Comparison of ENCODE assay signal across 14 cellular contexts in genomic region chr4:38591617-38592337, GRCh38.
DNase-seq lines count a peak whose midpoint lies in the region; ATAC-seq and TF ChIP-seq lines count a peak whose summit lies in the region.
"Had no signal": no experiment of that assay in that cellular context is flagged by ENCODE, and none has a peak within 500 bp of the region (broad histone marks: within the 10 kb centered on the region; RNA-seq: fewer than 3 reads in every experiment).

No MANE protein-coding gene starts in this region.

- TF ChIP-seq POLR2A in thyroid gland (IDR thresholded peaks at IDR 0.05), result no peak

- DNase-seq in fibroblast of mammary gland (ENCODE audit: low read depth) (peak; percentile 17), thyroid gland (peak; percentile 57 to 65), COR-L47 (lab: John Stamatoyannopoulos, UW) (no peak), NCI-H1048 (lab: John Stamatoyannopoulos, UW) (no peak)
- DNase-seq: DMS79, dorsolateral prefrontal cortex, NCI-H1694 had no signal

- H3K9ac ChIP-seq in muscle layer of colon (ENCODE audit: low read length), result no peak overlapping the region

- intact Hi-C loops in thyroid gland (cut with DNase I), result no loop called here

- H3K9me3 ChIP-seq in muscle layer of colon (ENCODE audit: low read length), result no peaks in the 10 kb centered on the region
- no peaks in the 10 kb centered on the region for H3K9me3 ChIP-seq in thyroid gland
- H3K9me3 ChIP-seq: HAP-1, thoracic aorta had no signal

- H3K27me3 ChIP-seq in muscle layer of colon (ENCODE audit: control insufficient read depth in 1 of 2, insufficient read depth in 2 of 2, low read length in 2 of 2) (no peaks in the 10 kb centered on the region), thyroid gland (no peaks in the 10 kb centered on the region)
- H3K27me3 ChIP-seq: dorsolateral prefrontal cortex had no signal

- ATAC-seq in GM21786 (IDR thresholded peaks at IDR 0.05; ENCODE audit: unreplicated experiment) (no peak), HG02623 (IDR thresholded peaks at IDR 0.05; ENCODE audit: unreplicated experiment) (no peak)

- peaks cover 17% of the 10 kb centered on the region for H3K4me1 ChIP-seq in muscle layer of colon (ENCODE audit: insufficient read depth, low read length)
- peaks cover 7 to 20% of the 10 kb centered on the region in 2 donors for H3K4me1 ChIP-seq in thyroid gland
- H3K4me1 ChIP-seq: HAP-1 had no signal

- WGBS in thyroid gland, 2 donors, result 36 to 44% methylated on average over 10 of the region's 10 CpGs

- H3K36me3 ChIP-seq in muscle layer of colon (ENCODE audit: insufficient read depth, low read length) (no peaks in the 10 kb centered on the region), thyroid gland (no peaks in the 10 kb centered on the region)
- H3K36me3 ChIP-seq: HAP-1, thoracic aorta had no signal

- H3K4me3 ChIP-seq in fibroblast of mammary gland (ENCODE audit: control insufficient read depth, low read depth, low read length) (no peak overlapping the region), muscle layer of colon (ENCODE audit: low read depth in 1 of 2, low read length in 2 of 2) (no peak overlapping the region), thyroid gland (replicated peaks in 1 of 3) (no peak overlapping the region)
- H3K4me3 ChIP-seq: dorsolateral prefrontal cortex, HAP-1, thoracic aorta had no signal

- TF ChIP-seq CTCF in VCaP (conservative IDR thresholded peaks at IDR 0.05) (no peak), fibroblast of mammary gland (conservative IDR thresholded peaks at IDR 0.05; ENCODE audit: control insufficient read depth, insufficient read depth, low read depth, low read length) (no peak), thyroid gland (IDR thresholded peaks at IDR 0.05) (no peak)

- peak overlapping the region; percentile 51 for H3K27ac ChIP-seq in VCaP
- H3K27ac ChIP-seq in muscle layer of colon (ENCODE audit: low read depth, low read length), result peak overlapping the region; percentile 64
- peak overlapping the region in 1 of 3 donors; percentile 46 for H3K27ac ChIP-seq in thyroid gland
- H3K27ac ChIP-seq: dorsolateral prefrontal cortex, epithelial cell of prostate, thoracic aorta had no signal

Comparison
In these comparisons a context has a peak if more than half of its experiments do, and no peak if none do; other contexts are left out.
1. DNase-seq: peak in fibroblast of mammary gland (single experiment) and thyroid gland (2 of 2); none in COR-L47 (single experiment) and NCI-H1048 (single experiment).